Comparison of ENCODE assay signal across 12 cellular contexts in genomic region chr18:74990563-74991081, GRCh38.
DNase-seq lines count a peak whose midpoint lies in the region; ATAC-seq and TF ChIP-seq lines count a peak whose summit lies in the region.
"Had no signal": no experiment of that assay in that cellular context is flagged by ENCODE, and none has a peak within 500 bp of the region (broad histone marks: within the 10 kb centered on the region; RNA-seq: fewer than 3 reads in every experiment).

No MANE protein-coding gene starts in this region.

- H3K9me3 ChIP-seq in HAP-1 (no peaks in the 10 kb centered on the region), colonic mucosa (no peaks in the 10 kb centered on the region)
- H3K9me3 ChIP-seq: adrenal gland, mucosa of descending colon, tibial artery had no signal

- no peak for TF ChIP-seq CTCF in colonic mucosa (IDR thresholded peaks at IDR 0.05)

- no peaks in the 10 kb centered on the region for H3K27me3 ChIP-seq in HAP-1 (ENCODE audit: low read depth)
- H3K27me3 ChIP-seq in colonic mucosa = no peaks in the 10 kb centered on the region
- H3K27me3 ChIP-seq: adrenal gland, tibial artery had no signal

- DNase-seq in AML-193 (lab: John Stamatoyannopoulos, UW) (peak; percentile 59 to 62), HAP-1 (ENCODE audit: low spot score in 2 of 2) (peak; percentile 75 to 82), NOMO-1 treated with DMSO at 0.1 percent for 48 hours (lab: John Stamatoyannopoulos, UW; ENCODE audit: unreplicated experiment) (peak; percentile 81), colonic mucosa (no peak), inferior parietal cortex (ENCODE audit: extremely low spot score) (no peak)
- DNase-seq: adrenal gland, mucosa of descending colon, tibial artery had no signal

- intact Hi-C loops in colonic mucosa (cut with DNase I) = no loop called here

- no peak overlapping the region for H3K9ac ChIP-seq in colonic mucosa (ENCODE audit: low read depth in 2 of 2, low read length in 2 of 2)

- no peaks in the 10 kb centered on the region for H3K36me3 ChIP-seq in HAP-1 (replicated peaks)
- no peaks in the 10 kb centered on the region for H3K36me3 ChIP-seq in colonic mucosa
- H3K36me3 ChIP-seq: adrenal gland, tibial artery had no signal

- H3K4me3 ChIP-seq in HAP-1 (no peak overlapping the region), colonic mucosa (no peak overlapping the region)
- H3K4me3 ChIP-seq: adrenal gland, K562, mucosa of descending colon, tibial artery had no signal

- H3K4me1 ChIP-seq in HAP-1 (peaks cover 13% of the 10 kb centered on the region), colonic mucosa (no peaks in the 10 kb centered on the region)
- H3K4me1 ChIP-seq: adrenal gland, tibial artery had no signal

- in situ Hi-C loops in HAP-1 (cut with MboI; ENCODE audit: low sequenced_read_pairs) = no loop called here

- ATAC-seq in GM21390 (IDR thresholded peaks at IDR 0.05; ENCODE audit: unreplicated experiment) (no peak), GM19395 (IDR thresholded peaks at IDR 0.05; ENCODE audit: unreplicated experiment) (no peak), HG03432 (IDR thresholded peaks at IDR 0.05; ENCODE audit: unreplicated experiment) (no peak)
- ATAC-seq: K562, mucosa of descending colon had no signal

- peak overlapping the region; percentile 32 for H3K27ac ChIP-seq in colonic mucosa
- H3K27ac ChIP-seq: tibial artery had no signal

Comparison
In these comparisons a context has a peak if more than half of its experiments do, and no peak if none do; other contexts are left out.
1. DNase-seq: peak in AML-193 (2 of 2), HAP-1 (2 of 2) and NOMO-1 treated with DMSO at 0.1 percent for 48 hours (single experiment); none in colonic mucosa (single experiment) and inferior parietal cortex (single experiment).